In genomic region chr13:33249066-33249465, GRCh38 we compare ENCODE assay signal across 2 cellular contexts.
A peak's percentile ranks its signal among the peaks of the same experiment; 100 is the strongest.
TF ChIP-seq lines count a peak whose summit lies in the region.

No MANE protein-coding gene starts in this region.

TF ChIP-seq in SK-N-SH, 30 proteins besides CTCF, POLR2A, EP300 and RAD21 (continued from another document):
- TF ChIP-seq IRF3 (IDR thresholded peaks at IDR 0.05; ENCODE audit: low read depth, low read length) (no peak), ZBTB33 (IDR thresholded peaks at IDR 0.05; ENCODE audit: borderline replicate concordance, low read depth) (no peak), TCF12 (IDR thresholded peaks at IDR 0.05) (peak; percentile 33; the same call in 1 of the 2 replicates), PBX3 (IDR thresholded peaks at IDR 0.05) (peak; percentile 35), TEAD4 (IDR thresholded peaks at IDR 0.05; ENCODE audit: borderline replicate concordance, insufficient read depth) (no peak), NFIC (IDR thresholded peaks at IDR 0.05; ENCODE audit: borderline replicate concordance) (no peak), SMC3 (IDR thresholded peaks at IDR 0.05; ENCODE audit: low read depth, low read length) (no peak), MAX (IDR thresholded peaks at IDR 0.05; ENCODE audit: low read depth) (no peak), RXRA (IDR thresholded peaks at IDR 0.05; ENCODE audit: borderline replicate concordance, low read depth) (no peak), RCOR1 (IDR thresholded peaks at IDR 0.05; ENCODE audit: low read length) (no peak), RFX5 (IDR thresholded peaks at IDR 0.05; ENCODE audit: low read length) (no peak), USF1 (IDR thresholded peaks at IDR 0.05; ENCODE audit: borderline replicate concordance, low read depth) (no peak), EZH2phosphoT487 (IDR thresholded peaks at IDR 0.05; ENCODE audit: borderline replicate concordance, low read depth) (no peak), YY1 (IDR thresholded peaks at IDR 0.05; ENCODE audit: low read depth) (no peak)

TF ChIP-seq in SK-N-SH treated with all-trans-retinoic acid at 6 μM for 48 hours, 23 proteins besides CTCF, POLR2A, EP300 and RAD21 (continued from another document):
- no peak for TF ChIP-seq CREB5 (CRISPR knock-in tag; IDR thresholded peaks at IDR 0.05; ENCODE audit: low read depth)
- TF ChIP-seq ZNF8 (CRISPR knock-in tag; IDR thresholded peaks at IDR 0.05), result no peak
- no peak for TF ChIP-seq ZFP3 (CRISPR knock-in tag; IDR thresholded peaks at IDR 0.05)
- no peak for TF ChIP-seq OSR1 (CRISPR knock-in tag; IDR thresholded peaks at IDR 0.05)
- TF ChIP-seq PATZ1 (CRISPR knock-in tag; IDR thresholded peaks at IDR 0.05; ENCODE audit: borderline replicate concordance), result no peak
- no peak for TF ChIP-seq TOX (CRISPR knock-in tag; IDR thresholded peaks at IDR 0.05; ENCODE audit: borderline replicate concordance)
- no peak for TF ChIP-seq BACH2 (CRISPR knock-in tag; IDR thresholded peaks at IDR 0.05; ENCODE audit: borderline replicate concordance)
- TF ChIP-seq RARB (CRISPR knock-in tag; IDR thresholded peaks at IDR 0.05), result no peak
- no peak for TF ChIP-seq ZC3H10 (CRISPR knock-in tag; IDR thresholded peaks at IDR 0.05)
